ENCODE assay signal across 9 cellular contexts in genomic region chr10:13990918-13991317, GRCh38.
A peak's percentile ranks its signal among the peaks of the same experiment; 100 is the strongest.
DNase-seq lines count a peak whose midpoint lies in the region; ATAC-seq and TF ChIP-seq lines count a peak whose summit lies in the region.
"Had no signal": no experiment of that assay in that cellular context is flagged by ENCODE, and none has a peak within 500 bp of the region (broad histone marks: within the 10 kb centered on the region; RNA-seq: fewer than 3 reads in every experiment).

No MANE protein-coding gene starts in this region.

- H3K4me1 Mint-ChIP-seq in neural crest cell: peaks cover 55% of the 10 kb centered on the region
- H3K4me1 Mint-ChIP-seq in activated naive CD8-positive, alpha-beta T cell treated with anti-CD3 and anti-CD28 coated beads for 36 hours: peaks cover 10% of the 10 kb centered on the region

- peaks cover 8% of the 10 kb centered on the region for H3K9me3 Mint-ChIP-seq in neural crest cell
- H3K9me3 Mint-ChIP-seq in activated naive CD8-positive, alpha-beta T cell treated with anti-CD3 and anti-CD28 coated beads for 36 hours: no peaks in the 10 kb centered on the region

- H3K27ac Mint-ChIP-seq in neural crest cell (ENCODE audit: unreplicated experiment): peak overlapping the region; percentile 60
- H3K27ac Mint-ChIP-seq in activated naive CD8-positive, alpha-beta T cell treated with anti-CD3 and anti-CD28 coated beads for 36 hours: no peak overlapping the region

- in situ Hi-C loops in KBM-7 (cut with MboI; ENCODE audit: low pct_unique_long_range_greater_than_20kb, low sequenced_read_pairs): no loop called here

- peaks cover 10% of the 10 kb centered on the region for H3K36me3 Mint-ChIP-seq in neural crest cell (ENCODE audit: low read depth)
- no peaks in the 10 kb centered on the region for H3K36me3 Mint-ChIP-seq in activated naive CD8-positive, alpha-beta T cell treated with anti-CD3 and anti-CD28 coated beads for 36 hours

- peak overlapping the region; percentile 48 for H3K4me3 Mint-ChIP-seq in neural crest cell
- no peak overlapping the region for H3K4me3 Mint-ChIP-seq in activated naive CD8-positive, alpha-beta T cell treated with anti-CD3 and anti-CD28 coated beads for 36 hours

- no peaks in the 10 kb centered on the region for H3K27me3 Mint-ChIP-seq in neural crest cell (ENCODE audit: low read depth)
- H3K27me3 Mint-ChIP-seq in activated naive CD8-positive, alpha-beta T cell treated with anti-CD3 and anti-CD28 coated beads for 36 hours: no peaks in the 10 kb centered on the region

- no peak for TF ChIP-seq CTCF in neural crest cell (conservative IDR thresholded peaks at IDR 0.05)

- no peak for ATAC-seq in GM21825 (IDR thresholded peaks at IDR 0.05; ENCODE audit: unreplicated experiment)

- DNase-seq in AG08395 (ENCODE audit: low spot score) (peak; percentile 62), NCI-H345 treated with DMSO at 0.1 percent for 48 hours (lab: John Stamatoyannopoulos, UW; ENCODE audit: unreplicated experiment) (peak; percentile 30), fibroblast of gingiva (ENCODE audit: low read depth) (peak; percentile 72), neural crest cell (ENCODE audit: low read depth, low spot score) (no peak), KBM-7 (no peak)
- no peak for DNase-seq in activated CD4-positive, alpha-beta T cell treated with anti-CD3 and anti-CD28 coated beads for 48 hours
- no peak for DNase-seq in activated naive CD8-positive, alpha-beta T cell treated with anti-CD3 and anti-CD28 coated beads for 36 hours
- DNase-seq: NCI-H2029 had no signal

Comparison
In these comparisons a context has a peak if more than half of its experiments do, and no peak if none do; other contexts are left out.
1. DNase-seq: peak in AG08395 (single experiment), NCI-H345 treated with DMSO at 0.1 percent for 48 hours (single experiment) and fibroblast of gingiva (single experiment); none in neural crest cell (single experiment), activated CD4-positive, alpha-beta T cell treated with anti-CD3 and anti-CD28 coated beads for 48 hours (single experiment), activated naive CD8-positive, alpha-beta T cell treated with anti-CD3 and anti-CD28 coated beads for 36 hours (single experiment) and KBM-7 (single experiment).